Comparison of ENCODE assay signal across 18 cellular contexts in the genomic region with DNA sequence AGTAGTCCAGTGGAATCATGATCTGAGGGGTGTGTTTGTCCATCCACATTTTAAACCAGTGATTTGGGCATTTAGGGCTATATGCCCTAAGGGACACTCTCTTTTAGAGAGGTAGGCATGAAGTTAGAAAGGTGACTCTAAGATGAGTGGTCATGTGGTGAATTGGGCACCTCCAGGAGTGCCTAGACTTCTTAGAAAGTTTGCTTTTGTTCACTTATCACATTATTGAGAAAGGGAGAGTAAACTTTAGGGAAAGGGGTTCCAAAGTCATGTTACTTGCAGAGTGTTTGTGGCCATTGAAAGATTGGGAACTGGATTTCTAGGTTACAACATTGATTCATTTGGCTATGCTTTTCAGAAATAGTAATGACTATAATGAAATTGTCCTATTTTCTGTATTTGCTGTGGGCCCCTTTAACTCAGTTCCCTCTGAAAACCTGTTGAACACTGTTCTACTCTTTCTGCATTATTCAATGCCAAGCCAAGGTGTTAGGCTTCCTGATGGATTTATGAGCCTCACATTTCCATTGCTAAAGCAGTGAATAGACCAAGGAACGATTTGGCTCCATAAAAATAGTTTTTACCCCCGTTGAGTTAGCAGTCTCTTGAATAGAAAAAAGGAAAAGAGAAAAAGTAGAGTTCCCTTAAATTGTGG.
DNase-seq lines count a peak whose midpoint lies in the region; ATAC-seq, FAIRE-seq and TF ChIP-seq lines count a peak whose summit lies in the region.
"Had no signal": no experiment of that assay in that cellular context is flagged by ENCODE, and none has a peak within 500 bp of the region (broad histone marks: within the 10 kb centered on the region; RNA-seq: fewer than 3 reads in every experiment).

No MANE protein-coding gene starts in this region.

- H3K9me3 ChIP-seq in cardiac muscle cell (ENCODE audit: low read depth) (no peaks in the 10 kb centered on the region), smooth muscle cell (replicated peaks; ENCODE audit: low read depth) (no peaks in the 10 kb centered on the region)

- intact Hi-C loops in cardiac septum (cut with DNase I): loop anchor here (5.0 kb wide), 1 partner anchor 168 kb away; a partner anchor contains a TSS

- H3K79me2 ChIP-seq in smooth muscle cell (ENCODE audit: low read depth): peaks cover 53% of the 10 kb centered on the region

- no peak overlapping the region for H3K4me3 ChIP-seq in cardiac muscle cell
- H3K4me3 ChIP-seq in smooth muscle cell: no peak overlapping the region

- H3K36me3 Mint-ChIP-seq in brain: no peaks in the 10 kb centered on the region
- peaks cover 12% of the 10 kb centered on the region for H3K36me3 Mint-ChIP-seq in nephron progenitor cell (ENCODE audit: low read depth)
- H3K36me3 Mint-ChIP-seq: CD4-positive, alpha-beta memory T cell had no signal

- H3K9me3 Mint-ChIP-seq in brain (peaks cover 0 to 2% (median 0%) of the 10 kb centered on the region in 5 experiments), nephron progenitor cell (no peaks in the 10 kb centered on the region)

- peak overlapping the region; percentile 8 for H3K4me2 ChIP-seq in smooth muscle cell

- no peak for DNase-seq in cardiac muscle cell (ENCODE audit: low read depth in 1 of 2, low spot score in 1 of 2)
- no peak for DNase-seq in cardiac septum (ENCODE audit: low spot score)
- DNase-seq in nephron progenitor cell: no peak
- no peak for DNase-seq in smooth muscle cell (lab: John Stamatoyannopoulos, UW; ENCODE audit: unreplicated experiment)
- no peak for DNase-seq in D721Med (ENCODE audit: insufficient read length, low spot score)
- DNase-seq: 8988T; Calu3; CD4-positive, alpha-beta memory T cell; DND-41; NCI-H1048; NCI-H146; NCI-H2081 treated with DMSO at 0.1 percent for 48 hours had no signal

- H3K27me3 Mint-ChIP-seq in brain (no peaks in the 10 kb centered on the region), nephron progenitor cell (ENCODE audit: low read depth, poor library complexity) (peaks cover 4% of the 10 kb centered on the region)
- H3K27me3 Mint-ChIP-seq: CD4-positive, alpha-beta memory T cell had no signal

- H4K20me1 ChIP-seq in smooth muscle cell (ENCODE audit: low read depth): peaks cover 91% of the 10 kb centered on the region

- H3K9ac ChIP-seq in smooth muscle cell (ENCODE audit: low read depth): no peak overlapping the region

- 35% methylated on average over 2 of the region's 2 CpGs for WGBS in smooth muscle cell (ENCODE audit: low lambda C conversion rate)

- H3K27me3 ChIP-seq in cardiac muscle cell (no peaks in the 10 kb centered on the region), smooth muscle cell (ENCODE audit: low read depth) (no peaks in the 10 kb centered on the region)

- no peaks in the 10 kb centered on the region for H3K36me3 ChIP-seq in cardiac muscle cell
- no peaks in the 10 kb centered on the region for H3K36me3 ChIP-seq in smooth muscle cell (ENCODE audit: low read depth)

- no peak for FAIRE-seq in D721Med (lab: Jason Lieb, UNC)
- FAIRE-seq: G401.6, GM18507 had no signal

- no peak overlapping the region for H2AFZ ChIP-seq in smooth muscle cell (ENCODE audit: low read depth)

- TF ChIP-seq CTCF in cardiac muscle cell (IDR thresholded peaks at IDR 0.05; ENCODE audit: low read depth, low read length) (no peak), brain (conservative IDR thresholded peaks at IDR 0.05) (no peak), nephron progenitor cell (IDR thresholded peaks at IDR 0.05) (no peak), smooth muscle cell (IDR thresholded peaks at IDR 0.05; ENCODE audit: borderline replicate concordance, insufficient read depth, poor library complexity, severe bottlenecking) (no peak), D721Med (IDR thresholded peaks at IDR 0.05; ENCODE audit: insufficient read depth, missing control alignments) (no peak)

- H3K4me1 ChIP-seq in cardiac muscle cell (ENCODE audit: low read depth) (peaks cover 18% of the 10 kb centered on the region), smooth muscle cell (ENCODE audit: low read depth) (peaks cover 26% of the 10 kb centered on the region)

- H3K27ac ChIP-seq in cardiac muscle cell (peak overlapping the region; percentile 49), smooth muscle cell (ENCODE audit: low read depth) (no peak overlapping the region)

- ATAC-seq in GM18870 (IDR thresholded peaks at IDR 0.05; ENCODE audit: unreplicated experiment): no peak
- no peak for ATAC-seq in GM19455 (IDR thresholded peaks at IDR 0.05; ENCODE audit: unreplicated experiment)
- ATAC-seq: Panc1 had no signal

- peak overlapping the region in 3 of 5 experiments; percentile 19 to 72 (median 68) for H3K27ac Mint-ChIP-seq in brain
- peak overlapping the region; percentile 83 for H3K27ac Mint-ChIP-seq in nephron progenitor cell

- H3K4me3 Mint-ChIP-seq in brain: no peak overlapping the region
- no peak overlapping the region for H3K4me3 Mint-ChIP-seq in nephron progenitor cell
- H3K4me3 Mint-ChIP-seq: CD4-positive, alpha-beta memory T cell had no signal

- peaks cover 64% of the 10 kb centered on the region for H3K4me1 Mint-ChIP-seq in brain
- peaks cover 79% of the 10 kb centered on the region for H3K4me1 Mint-ChIP-seq in nephron progenitor cell
- H3K4me1 Mint-ChIP-seq: CD4-positive, alpha-beta memory T cell had no signal

- no peaks in the 10 kb centered on the region for H3F3A ChIP-seq in smooth muscle cell (ENCODE audit: low read depth)
